Comparison of ENCODE assay signal across 19 cellular contexts in the genomic region with DNA sequence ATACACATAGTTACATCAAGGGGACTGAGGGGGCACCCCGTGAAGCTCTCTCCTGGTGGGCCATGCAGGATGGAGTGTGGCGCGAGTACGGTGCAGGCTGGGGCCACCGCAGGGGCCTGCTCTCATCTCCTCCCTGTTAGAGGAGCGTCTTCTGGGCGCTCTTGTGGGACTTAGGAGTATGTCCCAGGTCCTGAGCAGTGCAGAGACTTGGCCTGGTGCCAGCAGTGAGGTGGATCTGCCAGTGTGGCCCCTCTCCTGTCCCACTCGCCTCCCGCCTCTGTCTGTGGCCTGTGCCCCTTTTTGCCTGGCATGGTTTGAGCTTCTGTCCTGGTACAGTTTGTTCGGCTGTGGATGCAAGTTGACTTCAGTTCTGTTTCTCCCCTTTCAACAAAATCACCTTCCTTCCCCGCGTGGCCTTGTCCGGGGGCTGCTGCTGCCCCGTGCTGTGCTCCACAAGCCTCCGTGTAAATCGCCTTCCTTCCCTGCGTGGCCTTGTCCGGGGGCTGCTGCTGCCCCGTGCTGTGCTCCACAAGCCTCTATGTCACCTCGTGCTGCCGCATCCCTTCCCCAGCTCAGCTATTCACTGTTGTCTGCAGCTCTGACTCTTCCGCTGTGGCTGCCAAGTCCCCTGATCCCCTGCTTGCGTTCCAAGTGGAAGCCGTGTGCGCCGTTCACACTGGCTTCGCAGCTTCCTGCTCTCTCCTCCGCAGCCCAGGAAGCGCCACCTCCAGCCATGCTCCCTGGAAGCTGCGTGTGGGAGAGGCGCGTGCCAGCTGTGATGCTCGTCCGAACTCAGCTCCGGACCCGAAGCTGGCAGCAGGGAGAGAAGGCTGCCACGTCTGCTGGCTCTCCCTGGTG. TPM values are rescaled to one million over a fixed set of nuclear protein-coding genes. Genes with fewer than 3 reads are reported as not detected.
DNase-seq lines count a peak whose midpoint lies in the region; ATAC-seq and TF ChIP-seq lines count a peak whose summit lies in the region.
"Had no signal": no experiment of that assay in that cellular context is flagged by ENCODE, and none has a peak within 500 bp of the region (broad histone marks: within the 10 kb centered on the region; RNA-seq: fewer than 3 reads in every experiment).

No MANE protein-coding gene starts in this region.

- no peaks in the 10 kb centered on the region for H3K36me3 ChIP-seq in suprapubic skin
- H3K36me3 ChIP-seq: right lobe of liver had no signal

- H3K4me3 Mint-ChIP-seq in activated CD4-positive, alpha-beta memory T cell treated with anti-CD3 and anti-CD28 coated beads, Interleukin-2, amount 10 ng/mL, durations not matched to agents 7 days and 5 days: no peak overlapping the region
- H3K4me3 Mint-ChIP-seq in activated CD4-positive, alpha-beta memory T cell treated with anti-CD3 and anti-CD28 coated beads for 36 hours: no peak overlapping the region

- CTCF ChIA-PET in activated CD4-positive, alpha-beta memory T cell treated with anti-CD3 and anti-CD28 coated beads, Interleukin-2, amount 10 ng/mL, durations not matched to agents 7 days and 5 days (lab: Charles Lee): no interaction called here
- CTCF ChIA-PET in activated CD4-positive, alpha-beta memory T cell treated with anti-CD3 and anti-CD28 coated beads for 36 hours (lab: Charles Lee): no interaction called here

- no peak overlapping the region for H3K27ac ChIP-seq in suprapubic skin
- H3K27ac ChIP-seq: A549, right lobe of liver, RWPE1 had no signal

- POLR2A ChIA-PET in activated CD4-positive, alpha-beta memory T cell treated with anti-CD3 and anti-CD28 coated beads, Interleukin-2, amount 10 ng/mL, durations not matched to agents 7 days and 5 days (lab: Charles Lee): no interaction called here
- POLR2A ChIA-PET in activated CD4-positive, alpha-beta memory T cell treated with anti-CD3 and anti-CD28 coated beads for 36 hours (lab: Charles Lee): no interaction called here

- no peak for TF ChIP-seq CTCF in suprapubic skin (IDR thresholded peaks at IDR 0.05)

- no peak for TF ChIP-seq POLR2A in suprapubic skin (IDR thresholded peaks at IDR 0.05)

- H3K36me3 Mint-ChIP-seq in activated CD4-positive, alpha-beta memory T cell treated with anti-CD3 and anti-CD28 coated beads, Interleukin-2, amount 10 ng/mL, durations not matched to agents 7 days and 5 days (ENCODE audit: low read depth): no peaks in the 10 kb centered on the region
- no peaks in the 10 kb centered on the region for H3K36me3 Mint-ChIP-seq in activated CD4-positive, alpha-beta memory T cell treated with anti-CD3 and anti-CD28 coated beads for 36 hours

- no peak overlapping the region for H3K4me3 ChIP-seq in suprapubic skin
- H3K4me3 ChIP-seq: A549, right lobe of liver had no signal

- TF ChIP-seq EP300 in suprapubic skin (IDR thresholded peaks at IDR 0.05): no peak

- peaks cover 19% of the 10 kb centered on the region for H3K4me1 ChIP-seq in suprapubic skin
- H3K4me1 ChIP-seq: right lobe of liver had no signal

- no peak overlapping the region for H3K27ac Mint-ChIP-seq in activated CD4-positive, alpha-beta memory T cell treated with anti-CD3 and anti-CD28 coated beads, Interleukin-2, amount 10 ng/mL, durations not matched to agents 7 days and 5 days
- no peak overlapping the region for H3K27ac Mint-ChIP-seq in activated CD4-positive, alpha-beta memory T cell treated with anti-CD3 and anti-CD28 coated beads for 36 hours

- H3K27me3 Mint-ChIP-seq in activated CD4-positive, alpha-beta memory T cell treated with anti-CD3 and anti-CD28 coated beads, Interleukin-2, amount 10 ng/mL, durations not matched to agents 7 days and 5 days: peaks cover 1% of the 10 kb centered on the region
- no peaks in the 10 kb centered on the region for H3K27me3 Mint-ChIP-seq in activated CD4-positive, alpha-beta memory T cell treated with anti-CD3 and anti-CD28 coated beads for 36 hours

- DNase-seq in activated CD4-positive, alpha-beta memory T cell treated with anti-CD3 and anti-CD28 coated beads, Interleukin-2, amount 10 ng/mL, durations not matched to agents 7 days and 5 days: peak; percentile 11
- no peak for DNase-seq in activated CD4-positive, alpha-beta memory T cell treated with anti-CD3 and anti-CD28 coated beads for 36 hours
- peak; percentile 79 for DNase-seq in cerebellar cortex (ENCODE audit: low spot score)
- DNase-seq in left lobe of liver (ENCODE audit: low spot score): peak; percentile 41
- DNase-seq in suprapubic skin (ENCODE audit: low spot score in 2 of 2): peak; percentile 70 to 80
- DNase-seq: activated CD4-positive, alpha-beta T cell treated with anti-CD3 and anti-CD28 coated beads for 4 hours; effector memory CD4-positive, alpha-beta T cell; foreskin fibroblast; NCI-H187 treated with DMSO at 0.1 percent for 48 hours; NCI-H774; stimulated activated naive CD8-positive, alpha-beta T cell treated with anti-CD3 and anti-CD28 coated beads, Interleukin-15, Interleukin-2, amounts not matched to agents 100 U/mL and 50 U/mL, for 24 hours had no signal

- 82% methylated on average over 37 of the region's 37 CpGs for WGBS in suprapubic skin

- H3K27me3 ChIP-seq in suprapubic skin: no peaks in the 10 kb centered on the region
- H3K27me3 ChIP-seq: right lobe of liver had no signal

- no peaks in the 10 kb centered on the region for H3K9me3 Mint-ChIP-seq in activated CD4-positive, alpha-beta memory T cell treated with anti-CD3 and anti-CD28 coated beads, Interleukin-2, amount 10 ng/mL, durations not matched to agents 7 days and 5 days
- H3K9me3 Mint-ChIP-seq in activated CD4-positive, alpha-beta memory T cell treated with anti-CD3 and anti-CD28 coated beads for 36 hours: no peaks in the 10 kb centered on the region

- ATAC-seq in left lobe of liver (peak; percentile 9), HG03460 (IDR thresholded peaks at IDR 0.05; ENCODE audit: unreplicated experiment) (no peak), HG02885 (IDR thresholded peaks at IDR 0.05; ENCODE audit: poor library complexity, unreplicated experiment) (no peak), esophagus mucosa (no peak)
- ATAC-seq: A549; HCT116; stimulated activated naive CD8-positive, alpha-beta T cell treated with anti-CD3 and anti-CD28 coated beads, Interleukin-15, Interleukin-2, amounts not matched to agents 100 U/mL and 50 U/mL, for 24 hours had no signal

- no peaks in the 10 kb centered on the region for H3K9me3 ChIP-seq in suprapubic skin
- H3K9me3 ChIP-seq: A549, right lobe of liver had no signal

- H3K4me1 Mint-ChIP-seq in activated CD4-positive, alpha-beta memory T cell treated with anti-CD3 and anti-CD28 coated beads, Interleukin-2, amount 10 ng/mL, durations not matched to agents 7 days and 5 days: no peaks in the 10 kb centered on the region
- H3K4me1 Mint-ChIP-seq in activated CD4-positive, alpha-beta memory T cell treated with anti-CD3 and anti-CD28 coated beads for 36 hours (ENCODE audit: low read depth): no peaks in the 10 kb centered on the region

- intact Hi-C loops in activated CD4-positive, alpha-beta memory T cell treated with anti-CD3 and anti-CD28 coated beads for 36 hours (cut with micrococcal nuclease): no loop called here

RNA-seq across cellular contexts. Expression of a gene that starts 13.7 kb away (rescaled TPM):
- total RNA-seq in activated CD4-positive, alpha-beta memory T cell treated with anti-CD3 and anti-CD28 coated beads, Interleukin-2, amount 10 ng/mL, durations not matched to agents 7 days and 5 days: 10 to 100 TPM; 19.1 to 22.4 TPM
- 10 to 100 TPM; 28.4 to 30.1 TPM for total RNA-seq in activated CD4-positive, alpha-beta memory T cell treated with anti-CD3 and anti-CD28 coated beads for 36 hours
- 41.9 TPM for total RNA-seq in left lobe of liver
- total RNA-seq in suprapubic skin: 10 to 100 TPM; 10.1 to 31.6 (median 15.1) TPM
- total RNA-seq in esophagus mucosa: 3.0 TPM
- total RNA-seq: LHCN-M2 had no signal
